In the genomic region with DNA sequence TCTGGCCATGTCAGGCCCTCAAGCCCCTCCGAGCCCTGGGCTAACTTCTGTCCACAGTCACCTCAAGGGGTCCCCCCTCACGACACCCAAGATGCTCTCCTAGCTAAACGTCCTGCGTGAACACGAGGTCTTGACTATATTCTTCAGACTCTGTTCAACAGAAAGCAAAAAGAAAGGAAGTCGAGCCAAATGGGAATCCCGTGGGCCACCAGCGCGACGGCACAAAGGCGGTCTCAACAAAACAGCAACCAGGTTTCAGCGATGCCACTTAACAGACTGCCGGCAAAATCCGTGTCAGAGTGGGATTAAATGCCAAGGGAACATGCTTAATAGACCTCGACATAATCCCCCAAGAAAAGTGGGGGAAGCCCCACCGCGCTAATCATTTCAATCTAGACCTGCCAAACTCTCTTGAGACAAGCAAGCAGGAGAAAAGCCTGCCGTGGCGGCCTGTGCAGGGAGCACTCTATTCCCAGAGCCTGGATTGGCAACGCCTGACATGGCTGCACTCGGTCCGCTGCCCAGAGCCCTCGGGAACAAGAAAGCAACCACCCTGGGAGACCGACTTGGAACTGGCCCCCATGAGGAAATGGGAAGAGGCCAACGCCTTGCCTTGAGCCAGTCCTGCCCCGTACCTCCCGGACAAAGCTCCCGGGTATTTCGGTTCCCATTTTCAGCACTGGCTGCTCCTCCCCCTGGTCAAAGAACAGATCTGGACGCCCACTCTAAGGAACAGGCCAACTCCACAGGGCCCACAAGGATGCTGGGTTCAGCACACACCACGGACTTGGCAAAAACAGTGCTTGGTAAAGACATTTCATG, we compare ENCODE assay signal across 9 cellular contexts. TPM values are rescaled to one million over a fixed set of nuclear protein-coding genes. Genes with fewer than 3 reads are reported as not detected.
A peak's percentile ranks its signal among the peaks of the same experiment; 100 is the strongest.
DNase-seq lines count a peak whose midpoint lies in the region; ATAC-seq and TF ChIP-seq lines count a peak whose summit lies in the region.
"Had no signal": no experiment of that assay in that cellular context is flagged by ENCODE, and none has a peak within 500 bp of the region (broad histone marks: within the 10 kb centered on the region; RNA-seq: fewer than 3 reads in every experiment).

No MANE protein-coding gene starts in this region.

- no peaks in the 10 kb centered on the region for H3K9me3 ChIP-seq in BLaER1
- no peaks in the 10 kb centered on the region for H3K9me3 ChIP-seq in T-helper 17 cell (ENCODE audit: control insufficient read depth, low read length, poor library complexity, severe bottlenecking)
- H3K9me3 ChIP-seq in parathyroid adenoma (ENCODE audit: control insufficient read depth, low read length) = no peaks in the 10 kb centered on the region
- no peaks in the 10 kb centered on the region for H3K9me3 ChIP-seq in adrenal gland (replicated peaks in 1 of 3)

- H3K27ac ChIP-seq in BLaER1 = peak overlapping the region; percentile 95
- H3K27ac ChIP-seq in parathyroid adenoma = peak overlapping the region; percentile 86
- no peak overlapping the region for H3K27ac ChIP-seq in adrenal gland

- H3K27ac Mint-ChIP-seq in T-helper 17 cell = peak overlapping the region; percentile 99

- ATAC-seq in T-helper 17 cell (no peak), HG03439 (IDR thresholded peaks at IDR 0.05; ENCODE audit: unreplicated experiment) (no peak), esophagus mucosa (no peak)

- H3K36me3 ChIP-seq in BLaER1 (peaks cover 35% of the 10 kb centered on the region), parathyroid adenoma (ENCODE audit: control insufficient read depth, insufficient read depth, low read length) (no peaks in the 10 kb centered on the region), adrenal gland (replicated peaks in 1 of 2) (peaks cover 0 to 18% of the 10 kb centered on the region in 2 donors)

- peaks cover 2% of the 10 kb centered on the region for H3K36me3 Mint-ChIP-seq in T-helper 17 cell (ENCODE audit: low read depth)

- H3K27me3 Mint-ChIP-seq in T-helper 17 cell = no peaks in the 10 kb centered on the region

- H4K20me1 ChIP-seq in BLaER1 = peaks cover 68% of the 10 kb centered on the region

- peaks cover 10% of the 10 kb centered on the region for H3K79me2 ChIP-seq in parathyroid adenoma

- 78 to 88% (median 87%) methylated on average over 25 to 31 of the region's 31 CpGs for WGBS in adrenal gland, 4 donors

- no peaks in the 10 kb centered on the region for H3K27me3 ChIP-seq in BLaER1
- H3K27me3 ChIP-seq in parathyroid adenoma (ENCODE audit: control insufficient read depth, insufficient read depth, low read length) = no peaks in the 10 kb centered on the region
- no peaks in the 10 kb centered on the region for H3K27me3 ChIP-seq in adrenal gland

- H3K4me3 ChIP-seq in BLaER1 (no peak overlapping the region; the same call in 1 of the 2 replicates), parathyroid adenoma (ENCODE audit: low read depth, low read length) (no peak overlapping the region), adrenal gland (no peak overlapping the region)

- DNase-seq in T-helper 17 cell = no peak
- peak; percentile 80 for DNase-seq in globus pallidus (ENCODE audit: low spot score)
- no peak for DNase-seq in NCI-H1417 treated with DMSO at 0.1 percent for 48 hours (lab: John Stamatoyannopoulos, UW)
- DNase-seq in adrenal gland = no peak
- DNase-seq: DMS53 had no signal

- intact Hi-C loops in adrenal gland (cut with DNase I) = no loop called here

- H3K4me1 ChIP-seq in BLaER1 = peaks cover 89% of the 10 kb centered on the region
- H3K4me1 ChIP-seq in parathyroid adenoma = peaks cover 51% of the 10 kb centered on the region
- peaks cover 0 to 37% of the 10 kb centered on the region in 2 donors for H3K4me1 ChIP-seq in adrenal gland (replicated peaks in 1 of 2)

- peaks cover 42% of the 10 kb centered on the region for H3K4me1 Mint-ChIP-seq in T-helper 17 cell

- H3K4me2 ChIP-seq in BLaER1 (peak overlapping the region; percentile 97), parathyroid adenoma (ENCODE audit: low read length) (no peak overlapping the region)

- no peak overlapping the region for H2AFZ ChIP-seq in parathyroid adenoma

- TF ChIP-seq CTCF in parathyroid adenoma (IDR thresholded peaks at IDR 0.05) = no peak
- no peak for TF ChIP-seq CTCF in adrenal gland (IDR thresholded peaks at IDR 0.05)

- no peak for TF ChIP-seq POLR2A in adrenal gland (IDR thresholded peaks at IDR 0.05)

- H3K9ac ChIP-seq in BLaER1 (peak overlapping the region; percentile 78), parathyroid adenoma (no peak overlapping the region)

- H3K4me3 Mint-ChIP-seq in T-helper 17 cell = no peak overlapping the region

RNA-seq across cellular contexts. Expression of a gene that starts 16.0 kb away (rescaled TPM):
- total RNA-seq in T-helper 17 cell = 10 to 100 TPM; 58.4 to 60.7 TPM
- total RNA-seq in esophagus mucosa = 28.1 TPM
- 10 to 100 TPM; 19.2 to 45.0 (median 27.1) TPM for total RNA-seq in adrenal gland
- 10 to 100 TPM; 10.8 to 24.9 (median 19.7) TPM for polyA plus RNA-seq in adrenal gland

RNA-seq across cellular contexts. Expression of a gene that starts 33.0 kb away (rescaled TPM):
- 10 to 100 TPM; 36.2 to 37.0 TPM for total RNA-seq in T-helper 17 cell
- 53.2 TPM for total RNA-seq in esophagus mucosa
- 10 to 100 TPM; 40.1 to 58.5 (median 49.7) TPM for total RNA-seq in adrenal gland
- polyA plus RNA-seq in adrenal gland = 10 to 100 TPM; 19.0 to 71.8 (median 23.6) TPM

RNA-seq across cellular contexts. Expression of a gene that starts 49.2 kb away (rescaled TPM):
- total RNA-seq in T-helper 17 cell = 10 to 100 TPM; 22.2 to 26.1 TPM
- 34.5 TPM for total RNA-seq in esophagus mucosa
- 10 to 100 TPM; 24.9 to 76.2 (median 42.6) TPM for total RNA-seq in adrenal gland
- polyA plus RNA-seq in adrenal gland = 100 to 1,000 TPM in 1 of 3 donors, 10 to 100 TPM in 1, under 1 TPM in 1; 0.62 to 120 (median 11.7) TPM

Comparison
In these comparisons a context has a peak if more than half of its experiments do, and no peak if none do; other contexts are left out.
1. H3K27ac ChIP-seq: peak in BLaER1 (single experiment) and parathyroid adenoma (single experiment); none in adrenal gland (0 of 5).